18 cellular contexts compared by ENCODE assay signal in the genomic region with DNA sequence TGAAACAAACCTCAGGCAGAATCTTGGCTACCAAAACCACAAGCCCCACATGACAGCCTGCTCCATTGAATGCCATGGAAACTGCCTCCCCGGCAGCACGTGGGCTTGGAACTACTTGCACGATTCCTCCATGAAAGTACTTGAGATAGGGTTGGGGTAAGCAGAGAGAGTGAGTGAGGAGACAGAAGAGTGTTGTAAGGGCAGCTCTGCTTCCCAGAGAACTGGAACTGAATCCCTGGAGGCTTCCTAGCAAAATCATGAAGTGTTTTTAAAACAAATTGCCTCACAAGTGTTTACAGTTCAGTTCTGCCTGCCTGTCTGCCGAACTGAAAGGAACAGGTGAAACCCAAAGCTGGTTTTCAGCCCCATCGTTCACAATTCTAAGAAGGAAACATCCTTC. TPM values are rescaled to one million over a fixed set of nuclear protein-coding genes. Genes with fewer than 3 reads are reported as not detected.
A peak's percentile ranks its signal among the peaks of the same experiment; 100 is the strongest.
DNase-seq lines count a peak whose midpoint lies in the region; ATAC-seq and TF ChIP-seq lines count a peak whose summit lies in the region.
"Had no signal": no experiment of that assay in that cellular context is flagged by ENCODE, and none has a peak within 500 bp of the region (broad histone marks: within the 10 kb centered on the region; RNA-seq: fewer than 3 reads in every experiment).

No MANE protein-coding gene starts in this region.

- ATAC-seq in left lobe of liver = peak; percentile 27
- ATAC-seq: body of pancreas; naive thymus-derived CD8-positive, alpha-beta T cell had no signal

- no peak overlapping the region for H3K4me3 ChIP-seq in OCI-LY7 (ENCODE audit: low read depth, low read length, poor library complexity, severe bottlenecking)
- H3K4me3 ChIP-seq in testis = no peak overlapping the region
- H3K4me3 ChIP-seq: body of pancreas, skin epidermis had no signal

- peak overlapping the region; percentile 15; the same call in 1 of the 2 replicates for H2AFZ ChIP-seq in OCI-LY7 (ENCODE audit: low read length)

- TF ChIP-seq CTCF in OCI-LY7 (conservative IDR thresholded peaks at IDR 0.05; ENCODE audit: low read length) = no peak
- TF ChIP-seq CTCF in testis (IDR thresholded peaks at IDR 0.05) = no peak

- intact Hi-C loops in OCI-LY7 (cut with micrococcal nuclease; ENCODE audit: unreplicated experiment) (no loop called here), testis (cut with DNase I; ENCODE audit: low total_unique reads) (no loop called here), posterior vena cava (cut with DNase I) (no loop called here)

- no peaks in the 10 kb centered on the region for H3K79me2 ChIP-seq in OCI-LY7 (ENCODE audit: insufficient read depth, low read depth, low read length)

- TF ChIP-seq POLR2A in testis (IDR thresholded peaks at IDR 0.05) (no peak), erythroblast (IDR thresholded peaks at IDR 0.05; ENCODE audit: low read length) (no peak)

- peak overlapping the region; percentile 26; the same call in 1 of the 2 replicates for H3K4me2 ChIP-seq in OCI-LY7 (ENCODE audit: low read length)

- no peaks in the 10 kb centered on the region for H3K27me3 ChIP-seq in testis
- H3K27me3 ChIP-seq: body of pancreas had no signal

- no peaks in the 10 kb centered on the region for H3K36me3 ChIP-seq in OCI-LY7 (ENCODE audit: insufficient read depth, low read length)
- H3K36me3 ChIP-seq in testis (ENCODE audit: low read depth, missing control alignments) = no peaks in the 10 kb centered on the region

- H3K4me1 ChIP-seq in OCI-LY7 (ENCODE audit: insufficient read depth, low read length, poor library complexity, severe bottlenecking) (no peaks in the 10 kb centered on the region), testis (no peaks in the 10 kb centered on the region)
- H3K4me1 ChIP-seq: body of pancreas had no signal

- DNase-seq in NCI-H748 (lab: John Stamatoyannopoulos, UW; ENCODE audit: unreplicated experiment) (peak; percentile 35), NCI-H748 treated with DMSO at 0.1 percent for 48 hours (lab: John Stamatoyannopoulos, UW) (no peak), OCI-LY7 (ENCODE audit: low spot score) (no peak), left lobe of liver (ENCODE audit: low spot score) (no peak), testis (no peak), iPS-NIHi11 (ENCODE audit: low spot score) (no peak), posterior vena cava (ENCODE audit: low spot score) (no peak), erythroblast (lab: John Stamatoyannopoulos, UW) (no peak)
- DNase-seq: activated gamma-delta T cell treated with Interleukin-2 at 50 U/mL for 16 hours; Calu3; effector CD8-positive, alpha-beta T cell; naive thymus-derived CD8-positive, alpha-beta T cell; NCI-H82; SIG-M5 had no signal

- CTCF ChIA-PET in OCI-LY7 (lab: Charles Lee; ENCODE audit: unreplicated experiment) = no interaction called here

- no peaks in the 10 kb centered on the region for H4K20me1 ChIP-seq in OCI-LY7 (ENCODE audit: insufficient read depth, low read length)

- no peaks in the 10 kb centered on the region for H3K9me2 ChIP-seq in OCI-LY7 (ENCODE audit: insufficient read depth, low read length)

- POLR2A ChIA-PET in OCI-LY7 (lab: Charles Lee) = no interaction called here

- WGBS in testis, 2 donors = 36 to 42% methylated on average over 5 of the region's 5 CpGs

- no peak overlapping the region for H3K27ac ChIP-seq in OCI-LY7 (ENCODE audit: low read depth, low read length, poor library complexity, severe bottlenecking)
- H3K27ac ChIP-seq in testis = peak overlapping the region; percentile 4 to 38
- H3K27ac ChIP-seq: body of pancreas had no signal

- H3K9me3 ChIP-seq in OCI-LY7 (ENCODE audit: low read length) = no peaks in the 10 kb centered on the region
- no peaks in the 10 kb centered on the region for H3K9me3 ChIP-seq in testis
- H3K9me3 ChIP-seq: body of pancreas had no signal

- BruUV-seq in OCI-LY7 (replicated peaks; lab: Mats Ljungman, UMichigan) = no TSS peak

RNA-seq across cellular contexts. Expression of a gene that starts 35.3 kb away (rescaled TPM):
- total RNA-seq in OCI-LY7 (2014; rRNA removed; shearing (Covaris generic)) = 0.22 TPM in 1 of 2 replicates, not detected in the other
- total RNA-seq in OCI-LY7 (2022) (not detected in 2 replicates), left lobe of liver (not detected), testis (under 1 TPM; 0.25 to 0.31 TPM), posterior vena cava (not detected)
- polyA plus RNA-seq in testis (ENCODE audit: insufficient read depth, low read depth, low replicate concordance) = 1.3 TPM
- total RNA-seq: A673; body of pancreas; Calu3; glomerular endothelial cell; naive thymus-derived CD8-positive, alpha-beta T cell had no signal
- polyA plus RNA-seq: naive thymus-derived CD8-positive, alpha-beta T cell had no signal
